In genomic region chrX:9786839-9787635, GRCh38 we compare ENCODE assay signal across 9 cellular contexts. TPM values are rescaled to one million over a fixed set of nuclear protein-coding genes. Genes with fewer than 3 reads are reported as not detected.
DNase-seq lines count a peak whose midpoint lies in the region; ATAC-seq and TF ChIP-seq lines count a peak whose summit lies in the region.
"Had no signal": no experiment of that assay in that cellular context is flagged by ENCODE, and none has a peak within 500 bp of the region (broad histone marks: within the 10 kb centered on the region; RNA-seq: fewer than 3 reads in every experiment).

No MANE protein-coding gene starts in this region.

- no peaks in the 10 kb centered on the region for H3K27me3 ChIP-seq in duodenal mucosa (ENCODE audit: control insufficient read depth in 1 of 2, insufficient read depth in 2 of 2, low read length in 2 of 2)

- H3K9ac ChIP-seq in duodenal mucosa (ENCODE audit: low read depth in 1 of 2, low read length in 2 of 2): no peak overlapping the region

- TF ChIP-seq CTCF in mucosa of descending colon (IDR thresholded peaks at IDR 0.05): no peak

- ATAC-seq in Right ventricle myocardium superior (ENCODE audit: poor library complexity) (no peak), mucosa of descending colon (peak; percentile 30), HG02973 (IDR thresholded peaks at IDR 0.05; ENCODE audit: unreplicated experiment) (no peak), HG02884 (IDR thresholded peaks at IDR 0.05; ENCODE audit: unreplicated experiment) (no peak)

- H3K27ac ChIP-seq in duodenal mucosa (ENCODE audit: low read depth, low read length): no peak overlapping the region

- no peaks in the 10 kb centered on the region for H3K36me3 ChIP-seq in duodenal mucosa (ENCODE audit: control insufficient read depth in 1 of 2, insufficient read depth in 2 of 2, low read length in 2 of 2)
- no peaks in the 10 kb centered on the region for H3K36me3 ChIP-seq in mucosa of descending colon (ENCODE audit: low read depth)

- no peaks in the 10 kb centered on the region for H3K4me1 ChIP-seq in duodenal mucosa (ENCODE audit: control insufficient read depth in 1 of 2, insufficient read depth in 2 of 2, low read length in 2 of 2)
- H3K4me1 ChIP-seq in mucosa of descending colon (ENCODE audit: low read depth): no peaks in the 10 kb centered on the region

- H3K9me3 ChIP-seq in duodenal mucosa (ENCODE audit: control insufficient read depth in 1 of 2, low read length in 2 of 2) (no peaks in the 10 kb centered on the region), mucosa of descending colon (no peaks in the 10 kb centered on the region)

- DNase-seq in cardiac septum (ENCODE audit: low spot score): peak; percentile 39
- DNase-seq in Right ventricle myocardium superior: no peak
- DNase-seq in mucosa of descending colon: peak in 1 of 3 donors; percentile 44
- no peak for DNase-seq in SIG-M5 (lab: John Stamatoyannopoulos, UW)
- no peak for DNase-seq in activated CD4-positive, alpha-beta T cell treated with anti-CD3 and anti-CD28 coated beads for 48 hours
- DNase-seq: Kasumi-1 had no signal

- intact Hi-C loops in cardiac septum (cut with DNase I) (no loop called here), Right ventricle myocardium superior (cut with DNase I) (no loop called here), mucosa of descending colon (cut with DNase I, micrococcal nuclease) (no loop called here)

- H3K4me3 ChIP-seq in duodenal mucosa (ENCODE audit: low read depth in 1 of 2, low read length in 2 of 2) (peak overlapping the region; percentile 47 to 63), mucosa of descending colon (peak overlapping the region; percentile 24)

RNA-seq across cellular contexts. Expression of gene SHROOM2, which starts 0.8 kb away (rescaled TPM):
- total RNA-seq in cardiac septum (0.92 TPM), Right ventricle myocardium superior (0.70 TPM), mucosa of descending colon (10 to 100 TPM in 1 of 3 donors, 1 to 10 TPM in 2; 1.2 to 11.5 (median 5.1) TPM)

RNA-seq across cellular contexts. Expression of gene GPR143, which starts 21.4 kb away (rescaled TPM):
- total RNA-seq in cardiac septum (not detected), Right ventricle myocardium superior (not detected), mucosa of descending colon (under 1 TPM; 0.39 to 0.93 (median 0.41) TPM)
